Comparison of ENCODE assay signal across 27 cellular contexts in genomic region chrX:124151195-124151594, GRCh38.
"Had no signal": no experiment of that assay in that cellular context is flagged by ENCODE, and none has a peak within 500 bp of the region (broad histone marks: within the 10 kb centered on the region; RNA-seq: fewer than 3 reads in every experiment).

No MANE protein-coding gene starts in this region.

- H2AFZ ChIP-seq: neural progenitor cell, parathyroid adenoma had no signal

- H3K4me1 Mint-ChIP-seq: naive thymus-derived CD8-positive, alpha-beta T cell; neural progenitor cell; stimulated activated effector memory CD8-positive, alpha-beta T cell treated with anti-CD3 and anti-CD28 coated beads, Interleukin-12 subunit alpha, Interleukin-12 subunit beta, amount 100 ng/mL, for 72 hours; stimulated activated naive B cell treated with anti-CD40 and anti-IgM and Interleukin-4, amounts not matched to agents 10 μg/mL and 1 μg/mL and 100 μg/mL, for 72 hours had no signal

- H3K4me1 ChIP-seq: neural progenitor cell, parathyroid adenoma, psoas muscle, right lobe of liver, sigmoid colon, stomach, tibial artery, transverse colon, vagina had no signal

- FAIRE-seq: small intestine, urothelium cell line had no signal

- H3K36me3 ChIP-seq: neural progenitor cell, ovary, right lobe of liver, sigmoid colon, stomach, tibial artery, transverse colon, vagina had no signal

- H3K4me2 ChIP-seq: neural progenitor cell had no signal

- H3K27me3 ChIP-seq: neural progenitor cell, ovary, right lobe of liver, sigmoid colon, stomach, tibial artery, transverse colon, vagina had no signal

- H3K4me3 ChIP-seq: neural progenitor cell, ovary, psoas muscle, right lobe of liver, sigmoid colon, stomach, tibial artery, transverse colon, vagina had no signal

- H3K9me3 ChIP-seq: ovary, right lobe of liver, sigmoid colon, transverse colon, vagina had no signal

- ATAC-seq: naive thymus-derived CD8-positive, alpha-beta T cell; natural killer cell treated with Interleukin-12 subunit alpha and Interleukin-12 subunit beta and Interleukin-15 and Interleukin-18, amount 100 ng/mL, for 72 hours; psoas muscle; right cardiac atrium; right lobe of liver; stimulated activated effector memory CD8-positive, alpha-beta T cell treated with anti-CD3 and anti-CD28 coated beads, Interleukin-12 subunit alpha, Interleukin-12 subunit beta, amount 100 ng/mL, for 72 hours; stimulated activated naive B cell treated with anti-CD40 and anti-IgM and Interleukin-4, amounts not matched to agents 10 μg/mL and 1 μg/mL and 100 μg/mL, for 72 hours had no signal

- H3K36me3 Mint-ChIP-seq: natural killer cell treated with Interleukin-12 subunit alpha and Interleukin-12 subunit beta and Interleukin-15 and Interleukin-18, amount 100 ng/mL, for 72 hours; neural progenitor cell; stimulated activated effector memory CD8-positive, alpha-beta T cell treated with anti-CD3 and anti-CD28 coated beads, Interleukin-12 subunit alpha, Interleukin-12 subunit beta, amount 100 ng/mL, for 72 hours; stimulated activated naive B cell treated with anti-CD40 and anti-IgM and Interleukin-4, amounts not matched to agents 10 μg/mL and 1 μg/mL and 100 μg/mL, for 72 hours; type B pancreatic cell had no signal

- H3K4me3 Mint-ChIP-seq: naive thymus-derived CD8-positive, alpha-beta T cell; natural killer cell treated with Interleukin-12 subunit alpha and Interleukin-12 subunit beta and Interleukin-15 and Interleukin-18, amount 100 ng/mL, for 72 hours; neural progenitor cell; stimulated activated effector memory CD8-positive, alpha-beta T cell treated with anti-CD3 and anti-CD28 coated beads, Interleukin-12 subunit alpha, Interleukin-12 subunit beta, amount 100 ng/mL, for 72 hours; stimulated activated naive B cell treated with anti-CD40 and anti-IgM and Interleukin-4, amounts not matched to agents 10 μg/mL and 1 μg/mL and 100 μg/mL, for 72 hours; stimulated activated naive CD8-positive, alpha-beta T cell treated with anti-CD3 and anti-CD28 coated beads, Interleukin-15, Interleukin-2, amounts not matched to agents 100 ng/mL and 50 ng/mL, for 24 hours; type B pancreatic cell had no signal

- DNase-seq: naive thymus-derived CD8-positive, alpha-beta T cell; occipital lobe; ovary; posterior cingulate gyrus; psoas muscle; right cardiac atrium; right lobe of liver; sigmoid colon; small intestine; stimulated activated CD4-positive, alpha-beta T cell treated with anti-CD3 and anti-CD28 coated beads, Interleukin-15, amount 100 ng/mL, for 24 hours; stimulated activated CD4-positive, alpha-beta T cell treated with anti-CD3 and anti-CD28 coated beads, Interleukin-2, amount 100 ng/mL, for 24 hours; stimulated activated CD4-positive, alpha-beta T cell treated with anti-CD3 and anti-CD28 coated beads, Interleukin-2, amount 100 ng/mL, for 48 hours; stimulated activated CD4-positive, alpha-beta T cell treated with anti-CD3 and anti-CD28 coated beads, Interleukin-4, amount 100 ng/mL, for 24 hours; stimulated activated naive B cell treated with anti-CD40 and anti-IgM and Interleukin-4, amounts not matched to agents 10 μg/mL and 1 μg/mL and 100 μg/mL, for 72 hours; stimulated activated naive CD4-positive, alpha-beta T cell treated with Interleukin-2 at 50 U/mL for 16 hours; stomach; tibial artery; transverse colon had no signal

- H3K9me3 Mint-ChIP-seq: natural killer cell treated with Interleukin-12 subunit alpha and Interleukin-12 subunit beta and Interleukin-15 and Interleukin-18, amount 100 ng/mL, for 72 hours; stimulated activated effector memory CD8-positive, alpha-beta T cell treated with anti-CD3 and anti-CD28 coated beads, Interleukin-12 subunit alpha, Interleukin-12 subunit beta, amount 100 ng/mL, for 72 hours had no signal

- H3K27me3 Mint-ChIP-seq: naive thymus-derived CD8-positive, alpha-beta T cell; progenitor cell of endocrine pancreas; stimulated activated naive B cell treated with anti-CD40 and anti-IgM and Interleukin-4, amounts not matched to agents 10 μg/mL and 1 μg/mL and 100 μg/mL, for 72 hours; stimulated activated naive CD8-positive, alpha-beta T cell treated with anti-CD3 and anti-CD28 coated beads, Interleukin-15, Interleukin-2, amounts not matched to agents 100 ng/mL and 50 ng/mL, for 24 hours; type B pancreatic cell had no signal

- H3K27ac ChIP-seq: neural progenitor cell, ovary, parathyroid adenoma, psoas muscle, right lobe of liver, sigmoid colon, stomach, tibial artery, transverse colon, vagina had no signal

- H3K79me2 ChIP-seq: parathyroid adenoma had no signal

- H3K27ac Mint-ChIP-seq: natural killer cell treated with Interleukin-12 subunit alpha and Interleukin-12 subunit beta and Interleukin-15 and Interleukin-18, amount 100 ng/mL, for 72 hours; neural progenitor cell; progenitor cell of endocrine pancreas; stimulated activated effector memory CD8-positive, alpha-beta T cell treated with anti-CD3 and anti-CD28 coated beads, Interleukin-12 subunit alpha, Interleukin-12 subunit beta, amount 100 ng/mL, for 72 hours; stimulated activated naive B cell treated with anti-CD40 and anti-IgM and Interleukin-4, amounts not matched to agents 10 μg/mL and 1 μg/mL and 100 μg/mL, for 72 hours; stimulated activated naive CD8-positive, alpha-beta T cell treated with anti-CD3 and anti-CD28 coated beads, Interleukin-15, Interleukin-2, amounts not matched to agents 100 ng/mL and 50 ng/mL, for 24 hours; type B pancreatic cell had no signal

- H3K9ac ChIP-seq: neural progenitor cell, parathyroid adenoma had no signal
